10 cellular contexts compared by ENCODE assay signal in genomic region chr12:120266180-120266535, GRCh38. TPM values are rescaled to one million over a fixed set of nuclear protein-coding genes. Genes with fewer than 3 reads are reported as not detected.
A peak's percentile ranks its signal among the peaks of the same experiment; 100 is the strongest.
DNase-seq lines count a peak whose midpoint lies in the region; ATAC-seq and TF ChIP-seq lines count a peak whose summit lies in the region.
"Had no signal": no experiment of that assay in that cellular context is flagged by ENCODE, and none has a peak within 500 bp of the region (broad histone marks: within the 10 kb centered on the region; RNA-seq: fewer than 3 reads in every experiment).

No MANE protein-coding gene starts in this region.

- peak overlapping the region; percentile 90 for H3K27ac Mint-ChIP-seq in activated naive CD4-positive, alpha-beta T cell treated with anti-CD3 and anti-CD28 coated beads, Interleukin-2, amount 50 U/mL, for 24 hours
- H3K27ac Mint-ChIP-seq in activated CD4-positive, alpha-beta memory T cell treated with anti-CD3 and anti-CD28 coated beads for 36 hours, result no peak overlapping the region
- no peak overlapping the region for H3K27ac Mint-ChIP-seq in memory B cell

- intact Hi-C loops in activated CD4-positive, alpha-beta memory T cell treated with anti-CD3 and anti-CD28 coated beads for 36 hours (cut with micrococcal nuclease), result loop anchor here (1.0 kb wide), 1 partner anchor 65 kb away; the partner anchor contains the start of gene RPLP0
- intact Hi-C loops in uterus (cut with DNase I; ENCODE audit: low total_unique reads) (no loop called here), transverse colon (cut with DNase I; ENCODE audit: low total_unique reads) (no loop called here)

- no peak for TF ChIP-seq CTCF in uterus (IDR thresholded peaks at IDR 0.05)
- peak in 1 of 5 experiments; percentile 14 for TF ChIP-seq CTCF in transverse colon (IDR thresholded peaks at IDR 0.05)

- peak overlapping the region; percentile 85 for H3K4me3 Mint-ChIP-seq in activated naive CD4-positive, alpha-beta T cell treated with anti-CD3 and anti-CD28 coated beads, Interleukin-2, amount 50 U/mL, for 24 hours
- H3K4me3 Mint-ChIP-seq in activated CD4-positive, alpha-beta memory T cell treated with anti-CD3 and anti-CD28 coated beads for 36 hours, result peak overlapping the region; percentile 73
- H3K4me3 Mint-ChIP-seq in memory B cell, result peak overlapping the region; percentile 91

- H3K36me3 ChIP-seq in uterus (no peaks in the 10 kb centered on the region), transverse colon (no peaks in the 10 kb centered on the region)
- H3K36me3 ChIP-seq: sigmoid colon had no signal

- H3K4me1 ChIP-seq in uterus (no peaks in the 10 kb centered on the region), transverse colon (peaks cover 18 to 57% (median 41%) of the 10 kb centered on the region in 4 donors)

- CTCF ChIA-PET in activated CD4-positive, alpha-beta memory T cell treated with anti-CD3 and anti-CD28 coated beads for 36 hours (lab: Charles Lee), result interaction anchor here (1.0 to 11.4 kb wide), 14 partner anchors 9 to 65 kb away, joined by 3 to 614 read pairs (median 14); partner anchors contain the start of genes RNU4-1, RNU4-2, RPLP0 and SIRT4

- no peaks in the 10 kb centered on the region for H3K27me3 ChIP-seq in uterus
- no peaks in the 10 kb centered on the region for H3K27me3 ChIP-seq in transverse colon
- H3K27me3 ChIP-seq: sigmoid colon had no signal

- peak overlapping the region; percentile 3 to 29 for H3K27ac ChIP-seq in uterus
- H3K27ac ChIP-seq in transverse colon, result no peak overlapping the region

- ATAC-seq in memory B cell (ENCODE audit: low read depth), result no peak

- H3K4me3 ChIP-seq in uterus, result no peak overlapping the region
- H3K4me3 ChIP-seq in transverse colon, result no peak overlapping the region

- peaks cover 2% of the 10 kb centered on the region for H3K36me3 Mint-ChIP-seq in activated naive CD4-positive, alpha-beta T cell treated with anti-CD3 and anti-CD28 coated beads, Interleukin-2, amount 50 U/mL, for 24 hours
- no peaks in the 10 kb centered on the region for H3K36me3 Mint-ChIP-seq in activated CD4-positive, alpha-beta memory T cell treated with anti-CD3 and anti-CD28 coated beads for 36 hours
- H3K36me3 Mint-ChIP-seq in memory B cell, result no peaks in the 10 kb centered on the region

- H3K27me3 Mint-ChIP-seq in activated naive CD4-positive, alpha-beta T cell treated with anti-CD3 and anti-CD28 coated beads, Interleukin-2, amount 50 U/mL, for 24 hours, result no peaks in the 10 kb centered on the region
- H3K27me3 Mint-ChIP-seq in activated CD4-positive, alpha-beta memory T cell treated with anti-CD3 and anti-CD28 coated beads for 36 hours, result no peaks in the 10 kb centered on the region
- H3K27me3 Mint-ChIP-seq in memory B cell, result peaks cover 16% of the 10 kb centered on the region

- no peak for DNase-seq in activated naive CD4-positive, alpha-beta T cell treated with Interleukin-2 at 50 U/mL for 16 hours
- no peak for DNase-seq in activated CD4-positive, alpha-beta memory T cell treated with anti-CD3 and anti-CD28 coated beads for 36 hours
- DNase-seq in memory B cell (ENCODE audit: low spot score in 2 of 2), result no peak
- DNase-seq in uterus, result no peak
- no peak for DNase-seq in T-helper 9 cell
- DNase-seq in iPS-NIHi11 (ENCODE audit: low spot score), result no peak
- DNase-seq in transverse colon, result no peak

- no peak for TF ChIP-seq POLR2A in uterus (IDR thresholded peaks at IDR 0.05)
- no peak for TF ChIP-seq POLR2A in transverse colon (IDR thresholded peaks at IDR 0.05)

- in situ Hi-C loops in transverse colon (cut with MboI; ENCODE audit: low pct_ligation_motif_present in 1 of 4, low pct_unique_long_range_greater_than_20kb in 1 of 4, low sequenced_read_pairs in 3 of 4), result loop anchor here in 1 of 4 donors (5.0 kb wide), 1 partner anchor 34 kb away; no protein-coding TSS in a partner anchor

- POLR2A ChIA-PET in activated CD4-positive, alpha-beta memory T cell treated with anti-CD3 and anti-CD28 coated beads for 36 hours (lab: Charles Lee), result interaction anchor here (0.5 to 4.0 kb wide), 9 partner anchors 13 to 65 kb away, joined by 5 to 52 read pairs (median 7); partner anchors contain the start of genes RNU4-1, RNU4-2, RPLP0 and SIRT4

- H3K9me3 Mint-ChIP-seq in activated naive CD4-positive, alpha-beta T cell treated with anti-CD3 and anti-CD28 coated beads, Interleukin-2, amount 50 U/mL, for 24 hours, result no peaks in the 10 kb centered on the region
- no peaks in the 10 kb centered on the region for H3K9me3 Mint-ChIP-seq in activated CD4-positive, alpha-beta memory T cell treated with anti-CD3 and anti-CD28 coated beads for 36 hours
- H3K9me3 Mint-ChIP-seq in memory B cell, result no peaks in the 10 kb centered on the region

- TF ChIP-seq EP300 in transverse colon (IDR thresholded peaks at IDR 0.05; ENCODE audit: low read depth), result no peak

- WGBS in transverse colon (ENCODE audit: low coverage in 1 of 2), 2 donors, result 18 to 27% methylated on average over 2 to 5 of the region's 5 CpGs

- H3K9me3 ChIP-seq in uterus (no peaks in the 10 kb centered on the region), transverse colon (no peaks in the 10 kb centered on the region)
- H3K9me3 ChIP-seq: sigmoid colon had no signal

- peaks cover 35% of the 10 kb centered on the region for H3K4me1 Mint-ChIP-seq in activated naive CD4-positive, alpha-beta T cell treated with anti-CD3 and anti-CD28 coated beads, Interleukin-2, amount 50 U/mL, for 24 hours
- H3K4me1 Mint-ChIP-seq in activated CD4-positive, alpha-beta memory T cell treated with anti-CD3 and anti-CD28 coated beads for 36 hours (ENCODE audit: low read depth), result peaks cover 35% of the 10 kb centered on the region
- H3K4me1 Mint-ChIP-seq in memory B cell, result peaks cover 19% of the 10 kb centered on the region

RNA-seq across cellular contexts. Expression of gene PXN, which starts 0.6 kb away (rescaled TPM):
- total RNA-seq in activated CD4-positive, alpha-beta memory T cell treated with anti-CD3 and anti-CD28 coated beads for 36 hours, result 10 to 100 TPM; 74.0 to 75.0 TPM
- total RNA-seq in uterus, result 100 to 1,000 TPM in 1 of 4 donors, 10 to 100 TPM in 3; 29.6 to 211 (median 41.2) TPM
- 100 to 1,000 TPM; 101 to 328 (median 198) TPM for total RNA-seq in transverse colon

RNA-seq across cellular contexts. Expression of gene RNU4-2, which starts 25.5 kb away (rescaled TPM):
- total RNA-seq in activated CD4-positive, alpha-beta memory T cell treated with anti-CD3 and anti-CD28 coated beads for 36 hours, result 1,000 to 10,000 TPM; 2,395 to 2,750 TPM
- total RNA-seq in uterus (over 10,000 TPM in 1 of 4 donors, under 1 TPM in 3; under 0.01 to 24,687 (median under 0.01) TPM), transverse colon (under 1 TPM; under 0.01 TPM)

RNA-seq across cellular contexts. Expression of gene RNU4-1, which starts 26.9 kb away (rescaled TPM):
- 1,000 to 10,000 TPM; 1,180 to 1,201 TPM for total RNA-seq in activated CD4-positive, alpha-beta memory T cell treated with anti-CD3 and anti-CD28 coated beads for 36 hours
- total RNA-seq in uterus (1,000 to 10,000 TPM in 1 of 4 donors, under 1 TPM in 3; under 0.01 to 2,308 (median under 0.01) TPM), transverse colon (under 1 TPM in 3 of 4 donors, not detected in 1; under 0.01 TPM)
- total RNA-seq: M059J had no signal

RNA-seq across cellular contexts. Expression of gene SIRT4, which starts 36.0 kb away (rescaled TPM):
- 1 to 10 TPM; 1.8 to 2.0 TPM for total RNA-seq in activated CD4-positive, alpha-beta memory T cell treated with anti-CD3 and anti-CD28 coated beads for 36 hours
- 1 to 10 TPM in 3 of 4 donors, not detected in 1; 1.2 to 4.1 (median 1.5) TPM for total RNA-seq in uterus
- 1 to 10 TPM in 1 of 4 donors, under 1 TPM in 1, not detected in 2; 0.95 to 1.9 TPM for total RNA-seq in transverse colon

Comparison
In these comparisons a context has a peak if more than half of its experiments do, and no peak if none do; other contexts are left out.
1. H3K27ac ChIP-seq: peak in uterus (2 of 2); none in transverse colon (0 of 4).
2. Peak in every context shown above with its lines, with median percentiles within 50 percentile points of each other: H3K4me3 Mint-ChIP-seq.